In the genomic region with DNA sequence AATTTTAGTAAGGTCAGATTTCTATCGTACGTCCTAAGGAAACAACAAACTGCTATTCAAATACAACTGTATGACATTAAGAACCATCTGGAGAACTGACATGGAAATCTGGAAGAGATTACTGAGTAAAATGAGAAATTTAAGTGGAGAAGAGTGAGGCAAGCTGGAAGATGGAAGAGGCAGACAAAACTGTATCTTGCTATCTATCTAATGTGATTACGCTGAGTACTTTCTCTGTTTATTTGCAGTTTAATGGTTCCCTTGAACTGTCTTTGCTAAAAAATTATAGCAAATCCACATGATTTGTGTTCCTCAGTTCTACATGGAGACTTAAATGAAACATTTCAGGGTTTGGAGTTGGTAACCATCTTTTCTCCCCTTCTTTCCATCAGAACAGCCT, we compare ENCODE assay signal across 20 cellular contexts.
DNase-seq lines count a peak whose midpoint lies in the region; ATAC-seq, FAIRE-seq and TF ChIP-seq lines count a peak whose summit lies in the region.
"Had no signal": no experiment of that assay in that cellular context is flagged by ENCODE, and none has a peak within 500 bp of the region (broad histone marks: within the 10 kb centered on the region; RNA-seq: fewer than 3 reads in every experiment).

No MANE protein-coding gene starts in this region.

- H3F3A ChIP-seq in PC-9 (ENCODE audit: insufficient read depth, low read depth) = no peaks in the 10 kb centered on the region

- no peak overlapping the region for H2BK15ac ChIP-seq in H1 (ENCODE audit: low read length)

- WGBS in H1 (ENCODE audit: extremely low coverage in 1 of 2, insufficient coverage in 1 of 2, insufficient read length in 1 of 2, insufficient replicate concordance in 2 of 2, low coverage in 1 of 2, low lambda C conversion rate in 2 of 2, missing lambda C conversion rate in 1 of 2), 2 experiments = 96% methylated on average over 3 of the region's 3 CpGs; no CpG with 5 or more reads in 1 of the 2 experiments

- no peak overlapping the region for H2BK120ac ChIP-seq in H1 (replicated peaks; ENCODE audit: low read depth, low read length)

- H4K20me1 ChIP-seq in H1 (replicated peaks in 1 of 2; ENCODE audit: control insufficient read depth in 1 of 2, insufficient read depth in 2 of 2, low read length in 2 of 2) (no peaks in the 10 kb centered on the region), PC-9 (ENCODE audit: insufficient read depth) (no peaks in the 10 kb centered on the region)

- H4K91ac ChIP-seq in H1 (replicated peaks; ENCODE audit: insufficient read length, low read length) = no peak overlapping the region

- no peak overlapping the region for H2AK5ac ChIP-seq in H1 (ENCODE audit: low read depth, low read length)

- H3K4me3 ChIP-seq in H1 (ENCODE audit: extremely low read depth in 1 of 4, insufficient read depth in 2 of 4, low read depth in 3 of 4, low read length in 4 of 4) (no peak overlapping the region), PC-9 (no peak overlapping the region)
- H3K4me3 ChIP-seq: A549, GM23248 had no signal

- no peaks in the 10 kb centered on the region for H3K27me3 Mint-ChIP-seq in nephron progenitor cell (ENCODE audit: low read depth, poor library complexity)
- H3K27me3 Mint-ChIP-seq: CD4-positive, alpha-beta T cell had no signal

- H3K27me3 ChIP-seq in H1 (replicated peaks in 1 of 4; ENCODE audit: control insufficient read depth in 3 of 4, extremely low read depth in 1 of 4, insufficient read depth in 3 of 4, low read length in 3 of 4) (no peaks in the 10 kb centered on the region), PC-9 (ENCODE audit: insufficient read depth, low read depth) (no peaks in the 10 kb centered on the region)

- no peak overlapping the region for H3K9ac ChIP-seq in H1 (replicated peaks in 1 of 4; ENCODE audit: extremely low read depth in 1 of 4, low read depth in 3 of 4, low read length in 3 of 4)
- H3K9ac ChIP-seq: GM23248 had no signal

- H4K5ac ChIP-seq in H1 (ENCODE audit: insufficient read length, low read depth, low read length) = no peak overlapping the region

- H3K79me1 ChIP-seq in H1 (ENCODE audit: low read depth, low read length) = no peaks in the 10 kb centered on the region

- H3K14ac ChIP-seq in H1 (ENCODE audit: insufficient read length) = no peak overlapping the region

- H3K27ac Mint-ChIP-seq in nephron progenitor cell = peak overlapping the region; percentile 70
- H3K27ac Mint-ChIP-seq: CD4-positive, alpha-beta T cell; H9 had no signal

- no peak overlapping the region for H2BK12ac ChIP-seq in H1 (ENCODE audit: low read depth, low read length)

- H3K79me2 ChIP-seq in H1 (ENCODE audit: control insufficient read depth in 1 of 2, insufficient read depth in 2 of 2, low read length in 2 of 2) (no peaks in the 10 kb centered on the region), PC-9 (ENCODE audit: low read depth) (no peaks in the 10 kb centered on the region)

- H3K4me3 Mint-ChIP-seq in nephron progenitor cell = no peak overlapping the region
- H3K4me3 Mint-ChIP-seq: CD4-positive, alpha-beta T cell; H9 had no signal

- TF ChIP-seq RAD21 in H1 (IDR thresholded peaks at IDR 0.05 in 1 of 2, conservative IDR thresholded peaks at IDR 0.05 in 1 of 2; ENCODE audit: low read depth in 2 of 2, low read length in 2 of 2) = no peak

- no peak for TF ChIP-seq POLR2A in H1 (IDR thresholded peaks at IDR 0.05; ENCODE audit: control extremely low read depth in 1 of 2, low read depth in 2 of 2, low read length in 2 of 2)

- H3K9me3 ChIP-seq in H1 (ENCODE audit: insufficient read depth in 2 of 2, low read depth in 1 of 2, low read length in 1 of 2) (no peaks in the 10 kb centered on the region), PC-9 (ENCODE audit: insufficient read depth, low read depth) (no peaks in the 10 kb centered on the region)
- H3K9me3 ChIP-seq: A549, Caco-2 had no signal

- H3K23me2 ChIP-seq in H1 (ENCODE audit: low read depth, low read length) = no peaks in the 10 kb centered on the region

- H3K9me2 ChIP-seq in PC-9 (ENCODE audit: insufficient read depth) = no peaks in the 10 kb centered on the region

- H3K4me2 ChIP-seq in H1 (ENCODE audit: insufficient read depth in 1 of 2, low read depth in 2 of 2, low read length in 2 of 2) = no peak overlapping the region
- no peak overlapping the region for H3K4me2 ChIP-seq in PC-9
- H3K4me2 ChIP-seq: A549 had no signal

- no peaks in the 10 kb centered on the region for H3K36me3 Mint-ChIP-seq in nephron progenitor cell (ENCODE audit: low read depth)

- H3K27ac ChIP-seq in H1 (ENCODE audit: low read depth, low read length) (no peak overlapping the region), PC-9 (no peak overlapping the region)
- H3K27ac ChIP-seq: 22Rv1, A549, C4-2B, GM23248 had no signal

- H3K4me1 ChIP-seq in H1 (replicated peaks in 1 of 4; ENCODE audit: control insufficient read depth in 3 of 4, insufficient read depth in 4 of 4, low read length in 3 of 4) = no peaks in the 10 kb centered on the region
- H3K4me1 ChIP-seq in PC-9 (replicated peaks; ENCODE audit: insufficient read depth) = no peaks in the 10 kb centered on the region
- H3K4me1 ChIP-seq: A549, Caco-2 had no signal

- no peak overlapping the region for H3K4ac ChIP-seq in H1 (replicated peaks; ENCODE audit: insufficient read length, low read depth, low read length)

- ATAC-seq in GM21360 (IDR thresholded peaks at IDR 0.05; ENCODE audit: unreplicated experiment) = no peak
- ATAC-seq: A549 had no signal

- H2BK5ac ChIP-seq in H1 (ENCODE audit: low read depth, low read length) = no peak overlapping the region

- H2BK20ac ChIP-seq in H1 (ENCODE audit: low read length) = no peak overlapping the region

- H3K36me3 ChIP-seq in H1 (ENCODE audit: control insufficient read depth in 2 of 4, insufficient read depth in 4 of 4, low read length in 3 of 4) (no peaks in the 10 kb centered on the region), PC-9 (ENCODE audit: low read depth) (no peaks in the 10 kb centered on the region)

- no peak for FAIRE-seq in H1 (lab: Jason Lieb, UNC)
- FAIRE-seq: A549, GM12892 had no signal

- H3K18ac ChIP-seq in H1 (ENCODE audit: extremely low read depth, low read length) = no peak overlapping the region

- H4K8ac ChIP-seq in H1 (ENCODE audit: extremely low read depth, insufficient read depth, low read length) = no peak overlapping the region

- CTCF ChIA-PET in H1 (lab: Charles Lee; ENCODE audit: partially characterized antibody) (no interaction called here), PC-9 (lab: Charles Lee) (no interaction called here)

- no peak overlapping the region for H3K23ac ChIP-seq in H1 (ENCODE audit: insufficient read length)

- no peak for TF ChIP-seq CTCF in H1 (IDR thresholded peaks at IDR 0.05; ENCODE audit: control extremely low read depth in 1 of 3, insufficient read depth in 1 of 3, low read depth in 1 of 3, low read length in 3 of 3)
- TF ChIP-seq CTCF in nephron progenitor cell (IDR thresholded peaks at IDR 0.05) = no peak
- TF ChIP-seq CTCF in PC-9 (conservative IDR thresholded peaks at IDR 0.05) = no peak

- peaks cover 40% of the 10 kb centered on the region for H3K4me1 Mint-ChIP-seq in nephron progenitor cell
- H3K4me1 Mint-ChIP-seq: H9 had no signal

- POLR2A ChIA-PET in H1 (lab: Charles Lee; ENCODE audit: partially characterized antibody) (no interaction called here), PC-9 (lab: Charles Lee; ENCODE audit: unreplicated experiment) (no interaction called here)

- no TSS peak for BruUV-seq in PC-9 (replicated peaks; lab: Mats Ljungman, UMichigan)

- H3K9me3 Mint-ChIP-seq in nephron progenitor cell = peaks cover 3% of the 10 kb centered on the region

- intact Hi-C loops in PC-9 (cut with micrococcal nuclease; ENCODE audit: unreplicated experiment) = no loop called here

- DNase-seq in NCI-H82 (lab: John Stamatoyannopoulos, UW) (peak; percentile 2), NCI-H82 treated with DMSO at 0.1 percent for 48 hours (lab: John Stamatoyannopoulos, UW; ENCODE audit: unreplicated experiment) (no peak), H1 (ENCODE audit: low read depth in 1 of 2, low spot score in 2 of 2) (no peak), nephron progenitor cell (no peak), NCI-H2227 (lab: John Stamatoyannopoulos, UW; ENCODE audit: unreplicated experiment) (no peak), PC-9 (no peak)
- DNase-seq: AML-193; Caco-2; CD4-positive, alpha-beta T cell; DMS153; DMS79; GDM1; GM23248; H9; KG1 had no signal

- peak overlapping the region; percentile 13; the same call in 1 of the 2 replicates for H2AFZ ChIP-seq in H1 (ENCODE audit: low read length)
- H2AFZ ChIP-seq in PC-9 = no peak overlapping the region
- H2AFZ ChIP-seq: GM23248 had no signal

- no peak overlapping the region for H3K56ac ChIP-seq in H1 (replicated peaks; ENCODE audit: insufficient read length, low read depth, low read length)

- no peak for TF ChIP-seq EP300 in H1 (IDR thresholded peaks at IDR 0.05; ENCODE audit: borderline replicate concordance in 1 of 2, low read depth in 2 of 2, low read length in 2 of 2)

TF ChIP-seq in H1, 55 proteins besides CTCF, POLR2A, EP300 and RAD21 (continues in another document):
- TF ChIP-seq RXRA (IDR thresholded peaks at IDR 0.05; ENCODE audit: insufficient read depth, low read depth, low read length) = no peak
- TF ChIP-seq MAFK (IDR thresholded peaks at IDR 0.05; ENCODE audit: low read depth, low read length) = no peak
